26 cellular contexts compared by ENCODE assay signal in genomic region chr2:59684101-59684770, GRCh38.
DNase-seq lines count a peak whose midpoint lies in the region; FAIRE-seq and TF ChIP-seq lines count a peak whose summit lies in the region.
"Had no signal": no experiment of that assay in that cellular context is flagged by ENCODE, and none has a peak within 500 bp of the region (broad histone marks: within the 10 kb centered on the region; RNA-seq: fewer than 3 reads in every experiment).

No MANE protein-coding gene starts in this region.

- no peak for FAIRE-seq in astrocyte (lab: Jason Lieb, UNC)
- FAIRE-seq: kidney had no signal

- H3K9me3 Mint-ChIP-seq in astrocyte (ENCODE audit: unreplicated experiment), result peaks cover 2% of the 10 kb centered on the region
- peaks cover 8% of the 10 kb centered on the region for H3K9me3 Mint-ChIP-seq in activated T-helper 2 cell treated with anti-CD3 and anti-CD28 coated beads, Interferon-gamma antibody, Interleukin-2, Interleukin-4, amounts not matched to agents 10 μg/mL and 5 μg/mL and 100 μg/mL, durations not matched to agents 14 hours and 24 hours and 36 hours

- TF ChIP-seq CTCF in astrocyte (IDR thresholded peaks at IDR 0.05; ENCODE audit: insufficient read depth, low read depth, low read length) (no peak), tibial artery (IDR thresholded peaks at IDR 0.05) (no peak)

- H2AFZ ChIP-seq in astrocyte (ENCODE audit: low read depth, low read length), result no peak overlapping the region
- H2AFZ ChIP-seq: GM23248 had no signal

- H3K27me3 ChIP-seq in astrocyte (ENCODE audit: insufficient read depth, low read length) (no peaks in the 10 kb centered on the region), tibial artery (no peaks in the 10 kb centered on the region)
- H3K27me3 ChIP-seq: ovary, upper lobe of left lung had no signal

- H3K36me3 Mint-ChIP-seq in astrocyte (ENCODE audit: low read depth, unreplicated experiment), result no peaks in the 10 kb centered on the region
- no peaks in the 10 kb centered on the region for H3K36me3 Mint-ChIP-seq in activated T-helper 2 cell treated with anti-CD3 and anti-CD28 coated beads, Interferon-gamma antibody, Interleukin-2, Interleukin-4, amounts not matched to agents 10 μg/mL and 5 μg/mL and 100 μg/mL, durations not matched to agents 14 hours and 24 hours and 36 hours (ENCODE audit: low read depth)
- H3K36me3 Mint-ChIP-seq: brain had no signal

- peak overlapping the region; percentile 31 for H3K27ac Mint-ChIP-seq in astrocyte (ENCODE audit: unreplicated experiment)
- H3K27ac Mint-ChIP-seq in activated T-helper 2 cell treated with anti-CD3 and anti-CD28 coated beads, Interferon-gamma antibody, Interleukin-2, Interleukin-4, amounts not matched to agents 10 μg/mL and 5 μg/mL and 100 μg/mL, durations not matched to agents 14 hours and 24 hours and 36 hours, result no peak overlapping the region
- H3K27ac Mint-ChIP-seq: activated naive CD8-positive, alpha-beta T cell treated with anti-CD3 and anti-CD28 coated beads, Interleukin-2, amount 50 U/mL, for 24 hours; brain; nephron progenitor cell had no signal

- no peaks in the 10 kb centered on the region for H4K20me1 ChIP-seq in astrocyte (ENCODE audit: insufficient read depth, low read length)

- H3K9me3 ChIP-seq in astrocyte (ENCODE audit: insufficient read depth, low read depth, low read length) (no peaks in the 10 kb centered on the region), tibial artery (peaks cover 0 to 4% (median 0%) of the 10 kb centered on the region in 3 donors)
- H3K9me3 ChIP-seq: ovary had no signal

- H3K4me2 ChIP-seq in astrocyte (ENCODE audit: low read length), result no peak overlapping the region

- H3K9ac ChIP-seq in astrocyte (ENCODE audit: low read length), result no peak overlapping the region
- H3K9ac ChIP-seq: GM23248 had no signal

- no peaks in the 10 kb centered on the region for H3K36me3 ChIP-seq in astrocyte (ENCODE audit: insufficient read depth, low read length)
- no peaks in the 10 kb centered on the region for H3K36me3 ChIP-seq in tibial artery
- H3K36me3 ChIP-seq: ovary, upper lobe of left lung, WERI-Rb-1 had no signal

- H3K27ac ChIP-seq in astrocyte (ENCODE audit: low read depth, low read length) (no peak overlapping the region), tibial artery (no peak overlapping the region)
- H3K27ac ChIP-seq: GM23248, HL-60, ovary, upper lobe of left lung, WERI-Rb-1 had no signal

- no peaks in the 10 kb centered on the region for H3K79me2 ChIP-seq in astrocyte (ENCODE audit: insufficient read depth, low read length)

- H3K4me3 Mint-ChIP-seq in astrocyte (ENCODE audit: unreplicated experiment), result no peak overlapping the region
- no peak overlapping the region for H3K4me3 Mint-ChIP-seq in activated T-helper 2 cell treated with anti-CD3 and anti-CD28 coated beads, Interferon-gamma antibody, Interleukin-2, Interleukin-4, amounts not matched to agents 10 μg/mL and 5 μg/mL and 100 μg/mL, durations not matched to agents 14 hours and 24 hours and 36 hours (ENCODE audit: low read depth)
- H3K4me3 Mint-ChIP-seq: activated naive CD8-positive, alpha-beta T cell treated with anti-CD3 and anti-CD28 coated beads, Interleukin-2, amount 50 U/mL, for 24 hours; brain; nephron progenitor cell had no signal

- peaks cover 3% of the 10 kb centered on the region for H3K27me3 Mint-ChIP-seq in astrocyte (ENCODE audit: low read depth, unreplicated experiment)
- no peaks in the 10 kb centered on the region for H3K27me3 Mint-ChIP-seq in activated T-helper 2 cell treated with anti-CD3 and anti-CD28 coated beads, Interferon-gamma antibody, Interleukin-2, Interleukin-4, amounts not matched to agents 10 μg/mL and 5 μg/mL and 100 μg/mL, durations not matched to agents 14 hours and 24 hours and 36 hours (ENCODE audit: low read depth)
- H3K27me3 Mint-ChIP-seq: activated naive CD8-positive, alpha-beta T cell treated with anti-CD3 and anti-CD28 coated beads, Interleukin-2, amount 50 U/mL, for 24 hours had no signal

- H3K4me1 ChIP-seq in astrocyte (ENCODE audit: insufficient read depth, low read length) (no peaks in the 10 kb centered on the region), tibial artery (no peaks in the 10 kb centered on the region)
- H3K4me1 ChIP-seq: upper lobe of left lung had no signal

- DNase-seq in DMS53 (lab: John Stamatoyannopoulos, UW) (peak; percentile 65), LoVo (ENCODE audit: low spot score) (peak; percentile 40), astrocyte (ENCODE audit: low read depth) (no peak), kidney tubule cell (ENCODE audit: low spot score) (peak; percentile 23), tibial artery (no peak)
- no peak for DNase-seq in stimulated activated CD4-positive, alpha-beta T cell treated with anti-CD3 and anti-CD28 coated beads, Interleukin-2, amount 100 ng/mL, for 24 hours
- DNase-seq in activated T-helper 2 cell treated with anti-CD3 and anti-CD28 coated beads, Interferon-gamma antibody, Interleukin-2, Interleukin-4, amounts not matched to agents 10 μg/mL and 5 μg/mL and 100 μg/mL, durations not matched to agents 14 hours and 24 hours and 36 hours (ENCODE audit: low spot score), result no peak
- DNase-seq: activated CD4-positive, alpha-beta T cell treated with anti-CD3 and anti-CD28 coated beads for 48 hours; activated gamma-delta T cell treated with Interleukin-2 at 50 U/mL for 16 hours; activated naive CD8-positive, alpha-beta T cell treated with anti-CD3 and anti-CD28 coated beads, Interleukin-2, amount 50 U/mL, for 24 hours; activated T-cell treated with anti-CD3 and anti-CD28 coated beads, Interleukin-2, amount 50 U/mL, for 1 hour; C1 segment of cervical spinal cord; glutamatergic neuron; GM23248; Kasumi-1; kidney; NCI-H2171 treated with DMSO at 0.1 percent for 48 hours; nephron progenitor cell; ovary; right cardiac atrium; Right ventricle myocardium superior; T-helper 9 cell; upper lobe of left lung; WERI-Rb-1 had no signal

- H3K4me1 Mint-ChIP-seq in astrocyte (ENCODE audit: low read depth, unreplicated experiment), result peaks cover 7% of the 10 kb centered on the region
- H3K4me1 Mint-ChIP-seq in activated T-helper 2 cell treated with anti-CD3 and anti-CD28 coated beads, Interferon-gamma antibody, Interleukin-2, Interleukin-4, amounts not matched to agents 10 μg/mL and 5 μg/mL and 100 μg/mL, durations not matched to agents 14 hours and 24 hours and 36 hours (ENCODE audit: low read depth), result no peaks in the 10 kb centered on the region
- H3K4me1 Mint-ChIP-seq: activated naive CD8-positive, alpha-beta T cell treated with anti-CD3 and anti-CD28 coated beads, Interleukin-2, amount 50 U/mL, for 24 hours; brain; nephron progenitor cell had no signal

- intact Hi-C loops in tibial artery (cut with DNase I; ENCODE audit: low total_unique reads), result no loop called here
- intact Hi-C loops in activated T-helper 2 cell treated with anti-CD3 and anti-CD28 coated beads, Interferon-gamma antibody, Interleukin-2, Interleukin-4, amounts not matched to agents 10 μg/mL and 5 μg/mL and 100 μg/mL, durations not matched to agents 14 hours and 24 hours and 36 hours (cut with micrococcal nuclease), result no loop called here

- H3K4me3 ChIP-seq in astrocyte (ENCODE audit: insufficient read depth, low read depth, low read length), result no peak overlapping the region
- H3K4me3 ChIP-seq in tibial artery, result no peak overlapping the region
- H3K4me3 ChIP-seq: GM23248, ovary, upper lobe of left lung had no signal

Comparison
In these comparisons a context has a peak if more than half of its experiments do, and no peak if none do; other contexts are left out.
1. DNase-seq: peak in DMS53 (single experiment), LoVo (single experiment) and kidney tubule cell (single experiment); none in astrocyte (single experiment), tibial artery (0 of 2), stimulated activated CD4-positive, alpha-beta T cell treated with anti-CD3 and anti-CD28 coated beads, Interleukin-2, amount 100 ng/mL, for 24 hours (0 of 2) and activated T-helper 2 cell treated with anti-CD3 and anti-CD28 coated beads, Interferon-gamma antibody, Interleukin-2, Interleukin-4, amounts not matched to agents 10 μg/mL and 5 μg/mL and 100 μg/mL, durations not matched to agents 14 hours and 24 hours and 36 hours (single experiment).